Comparison of ENCODE assay signal across 9 cellular contexts in the genomic region with DNA sequence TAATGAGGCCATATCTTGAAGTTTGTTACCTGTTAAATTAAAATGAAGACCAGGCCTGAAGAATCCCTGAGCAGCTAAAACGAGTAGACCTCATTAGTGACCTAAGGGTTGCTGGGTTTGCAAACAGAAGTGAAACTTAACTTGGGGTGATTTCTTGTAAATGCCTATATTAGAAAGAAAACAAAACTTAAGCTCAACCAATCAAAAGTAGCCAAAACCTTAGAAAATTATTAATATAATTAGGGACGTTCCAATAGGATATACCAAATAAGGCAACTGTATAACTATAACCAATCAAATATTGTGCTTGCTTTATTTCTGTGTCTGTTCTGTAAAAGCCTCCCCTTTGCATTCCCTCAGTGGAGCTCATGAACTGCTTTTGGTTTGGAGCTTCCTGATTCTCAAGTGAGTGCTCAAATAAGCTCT.
A peak's percentile ranks its signal among the peaks of the same experiment; 100 is the strongest.
DNase-seq lines count a peak whose midpoint lies in the region; ATAC-seq and TF ChIP-seq lines count a peak whose summit lies in the region.
"Had no signal": no experiment of that assay in that cellular context is flagged by ENCODE, and none has a peak within 500 bp of the region (broad histone marks: within the 10 kb centered on the region; RNA-seq: fewer than 3 reads in every experiment).

No MANE protein-coding gene starts in this region.

- no peak overlapping the region for H3K4me3 ChIP-seq in lower lobe of right lung
- no peak overlapping the region for H3K4me3 ChIP-seq in heart right ventricle

- H3K36me3 ChIP-seq in lower lobe of right lung = no peaks in the 10 kb centered on the region
- no peaks in the 10 kb centered on the region for H3K36me3 ChIP-seq in heart right ventricle

- DNase-seq in lower lobe of right lung (no peak), ecto neural progenitor cell (ENCODE audit: low spot score) (no peak), heart right ventricle (no peak), H4 (ENCODE audit: low spot score) (no peak), GF-D8 (lab: John Stamatoyannopoulos, UW) (no peak)
- DNase-seq: NCI-H1105 treated with DMSO at 0.1 percent for 48 hours had no signal

- H3K27me3 ChIP-seq in lower lobe of right lung (ENCODE audit: low read depth) (no peaks in the 10 kb centered on the region), heart right ventricle (no peaks in the 10 kb centered on the region)

- H3K27ac ChIP-seq in lower lobe of right lung = no peak overlapping the region
- H3K27ac ChIP-seq in heart right ventricle = peak overlapping the region in 1 of 10 donors; percentile 67

- 54 to 67% methylated on average over 2 of the region's 2 CpGs for WGBS in heart right ventricle, 2 donors

- no peaks in the 10 kb centered on the region for H3K9me3 ChIP-seq in lower lobe of right lung
- no peaks in the 10 kb centered on the region for H3K9me3 ChIP-seq in heart right ventricle

- intact Hi-C loops in lower lobe of right lung (cut with DNase I) = no loop called here
- intact Hi-C loops in heart right ventricle (cut with DNase I) = loop anchor here in 6 of 10 donors (5.0 to 10.0 kb wide), 3 partner anchors 536 to 544 kb away; no protein-coding TSS in a partner anchor

- H3K4me1 ChIP-seq in lower lobe of right lung (no peaks in the 10 kb centered on the region), heart right ventricle (peaks cover 0 to 20% (median 0%) of the 10 kb centered on the region in 9 donors)

- TF ChIP-seq CTCF in lower lobe of right lung (IDR thresholded peaks at IDR 0.05) = no peak
- TF ChIP-seq CTCF in heart right ventricle (IDR thresholded peaks at IDR 0.05) = no peak

- ATAC-seq in GM18867 (IDR thresholded peaks at IDR 0.05; ENCODE audit: unreplicated experiment) (peak; percentile 84), GM21515 (IDR thresholded peaks at IDR 0.05; ENCODE audit: unreplicated experiment) (peak; percentile 74), HG03354 (IDR thresholded peaks at IDR 0.05; ENCODE audit: poor library complexity, severe bottlenecking, unreplicated experiment) (peak; percentile 89), lower lobe of right lung (peak; percentile 45 to 46), heart right ventricle (no peak)

Comparison
In these comparisons a context has a peak if more than half of its experiments do, and no peak if none do; other contexts are left out.
1. ATAC-seq: peak in GM18867 (single experiment), GM21515 (single experiment), HG03354 (single experiment) and lower lobe of right lung (2 of 2); none in heart right ventricle (0 of 8).